ENCODE assay signal across 13 cellular contexts in the genomic region with DNA sequence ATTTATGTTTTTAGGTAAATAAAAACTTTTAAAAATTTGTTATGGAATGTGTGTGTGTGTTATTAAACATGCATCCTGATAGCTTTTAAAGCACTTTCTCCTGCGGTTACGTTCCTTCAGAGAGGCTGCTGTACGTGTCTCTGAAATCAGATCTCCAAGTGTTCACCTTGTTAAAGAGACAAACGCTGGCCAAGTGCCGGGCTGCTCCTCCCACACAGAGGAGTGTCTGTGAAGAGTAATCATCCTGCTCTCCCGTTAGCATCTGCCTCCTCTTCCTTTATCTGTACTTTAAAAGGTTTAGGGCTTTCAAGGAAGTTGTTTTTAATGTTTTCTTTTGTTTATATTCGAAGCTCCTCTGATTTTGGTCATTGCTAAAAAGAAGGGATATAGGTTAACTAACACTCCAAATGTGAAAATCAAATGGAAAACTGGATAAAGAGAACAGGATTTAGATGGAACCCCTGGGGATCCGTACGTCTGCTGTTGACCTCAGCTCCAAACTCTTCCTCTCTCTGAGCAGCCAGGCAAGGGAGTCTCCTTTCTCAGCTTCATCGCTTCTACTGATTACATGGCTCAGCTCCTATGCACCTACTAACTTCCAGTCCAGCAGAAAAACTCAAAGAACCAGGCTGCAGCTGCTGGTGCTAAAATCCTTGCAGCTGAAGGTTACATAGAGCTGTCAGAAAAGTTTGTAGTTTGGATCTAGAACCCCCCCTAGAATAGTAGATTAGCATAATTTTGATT. TPM values are rescaled to one million over a fixed set of nuclear protein-coding genes. Genes with fewer than 3 reads are reported as not detected.
DNase-seq lines count a peak whose midpoint lies in the region; ATAC-seq and TF ChIP-seq lines count a peak whose summit lies in the region.
"Had no signal": no experiment of that assay in that cellular context is flagged by ENCODE, and none has a peak within 500 bp of the region (broad histone marks: within the 10 kb centered on the region; RNA-seq: fewer than 3 reads in every experiment).

No MANE protein-coding gene starts in this region.

- no peaks in the 10 kb centered on the region for H3K27me3 Mint-ChIP-seq in activated CD4-positive, alpha-beta memory T cell treated with anti-CD3 and anti-CD28 coated beads for 36 hours
- H3K27me3 Mint-ChIP-seq in activated CD4-positive, alpha-beta memory T cell treated with anti-CD3 and anti-CD28 coated beads, Interleukin-2, amount 10 ng/mL, durations not matched to agents 7 days and 5 days: peaks cover 2% of the 10 kb centered on the region

- TF ChIP-seq CTCF in HEK293 (tag by site-specific recombination; IDR thresholded peaks at IDR 0.05): no peak
- no peak for TF ChIP-seq CTCF in lower lobe of right lung (IDR thresholded peaks at IDR 0.05)
- TF ChIP-seq CTCF in vagina (IDR thresholded peaks at IDR 0.05): no peak

- H3K36me3 ChIP-seq in HEK293 (ENCODE audit: control insufficient read depth in 2 of 2, insufficient read depth in 1 of 2, low read length in 2 of 2) (no peaks in the 10 kb centered on the region), lower lobe of right lung (no peaks in the 10 kb centered on the region), vagina (no peaks in the 10 kb centered on the region)

- peaks cover 41% of the 10 kb centered on the region for H3K4me1 Mint-ChIP-seq in activated CD4-positive, alpha-beta memory T cell treated with anti-CD3 and anti-CD28 coated beads for 36 hours (ENCODE audit: low read depth)
- peaks cover 40% of the 10 kb centered on the region for H3K4me1 Mint-ChIP-seq in activated CD4-positive, alpha-beta memory T cell treated with anti-CD3 and anti-CD28 coated beads, Interleukin-2, amount 10 ng/mL, durations not matched to agents 7 days and 5 days

- no peak for DNase-seq in activated CD4-positive, alpha-beta memory T cell treated with anti-CD3 and anti-CD28 coated beads for 36 hours
- no peak for DNase-seq in activated CD4-positive, alpha-beta memory T cell treated with anti-CD3 and anti-CD28 coated beads, Interleukin-2, amount 10 ng/mL, durations not matched to agents 7 days and 5 days
- DNase-seq in activated CD8-positive, alpha-beta memory T cell treated with anti-CD3 and anti-CD28 coated beads, Interleukin-2, amount 50 U/mL, for 48 hours: peak; percentile 54
- DNase-seq in lower lobe of right lung: no peak
- no peak for DNase-seq in vagina (ENCODE audit: extremely low spot score in 2 of 2)
- DNase-seq: erythroblast, left cardiac atrium had no signal

- TF ChIP-seq POLR2A in vagina (IDR thresholded peaks at IDR 0.05): no peak

- peak overlapping the region; percentile 30 for H3K4me3 Mint-ChIP-seq in activated CD4-positive, alpha-beta memory T cell treated with anti-CD3 and anti-CD28 coated beads for 36 hours
- no peak overlapping the region for H3K4me3 Mint-ChIP-seq in activated CD4-positive, alpha-beta memory T cell treated with anti-CD3 and anti-CD28 coated beads, Interleukin-2, amount 10 ng/mL, durations not matched to agents 7 days and 5 days
- H3K4me3 Mint-ChIP-seq: nephron had no signal

- POLR2A ChIA-PET in activated CD4-positive, alpha-beta memory T cell treated with anti-CD3 and anti-CD28 coated beads for 36 hours (lab: Charles Lee): interaction anchor here (0.8 to 5.6 kb wide), 16 partner anchors 8 to 91 kb away, joined by 3 to 38 read pairs (median 6); a partner anchor contains a TSS
- POLR2A ChIA-PET in activated CD4-positive, alpha-beta memory T cell treated with anti-CD3 and anti-CD28 coated beads, Interleukin-2, amount 10 ng/mL, durations not matched to agents 7 days and 5 days (lab: Charles Lee): interaction anchor here (1.0 to 15.6 kb wide), 13 partner anchors 8 to 189 kb away, joined by 3 to 328 read pairs (median 4); a partner anchor contains a TSS
- POLR2A ChIA-PET in HEK293 (lab: Yijun Ruan, JAX): no interaction called here

- H3K9me3 Mint-ChIP-seq in activated CD4-positive, alpha-beta memory T cell treated with anti-CD3 and anti-CD28 coated beads for 36 hours: peaks cover 18% of the 10 kb centered on the region
- peaks cover 18% of the 10 kb centered on the region for H3K9me3 Mint-ChIP-seq in activated CD4-positive, alpha-beta memory T cell treated with anti-CD3 and anti-CD28 coated beads, Interleukin-2, amount 10 ng/mL, durations not matched to agents 7 days and 5 days

- H3K27ac ChIP-seq in HEK293 (ENCODE audit: extremely low read depth, low read depth, low read length) (no peak overlapping the region), lower lobe of right lung (peak overlapping the region; percentile 66), vagina (no peak overlapping the region)

- intact Hi-C loops in activated CD4-positive, alpha-beta memory T cell treated with anti-CD3 and anti-CD28 coated beads for 36 hours (cut with micrococcal nuclease): no loop called here
- intact Hi-C loops in lower lobe of right lung (cut with DNase I): no loop called here
- intact Hi-C loops in vagina (cut with DNase I): no loop called here

- H3K27me3 ChIP-seq in lower lobe of right lung (ENCODE audit: low read depth) (no peaks in the 10 kb centered on the region), vagina (no peaks in the 10 kb centered on the region)

- H3K4me1 ChIP-seq in HEK293 (ENCODE audit: control insufficient read depth, insufficient read depth, low read length) (peaks cover 6% of the 10 kb centered on the region), lower lobe of right lung (peaks cover 15% of the 10 kb centered on the region), vagina (no peaks in the 10 kb centered on the region)

- CTCF ChIA-PET in activated CD4-positive, alpha-beta memory T cell treated with anti-CD3 and anti-CD28 coated beads for 36 hours (lab: Charles Lee): interaction anchor here (0.6 to 1.3 kb wide), 2 partner anchors 63 to 224 kb away, joined by 3 to 4 read pairs; no protein-coding TSS in a partner anchor
- CTCF ChIA-PET in activated CD4-positive, alpha-beta memory T cell treated with anti-CD3 and anti-CD28 coated beads, Interleukin-2, amount 10 ng/mL, durations not matched to agents 7 days and 5 days (lab: Charles Lee): interaction anchor here (0.9 to 1.9 kb wide), 2 partner anchors 12 to 106 kb away, joined by 3 to 10 read pairs; no protein-coding TSS in a partner anchor
- CTCF ChIA-PET in HEK293 (lab: Yijun Ruan, JAX): interaction anchor here (0.6 to 7.8 kb wide), 8 partner anchors 11 to 1015 kb away, joined by 3 to 106 read pairs (median 4); no protein-coding TSS in a partner anchor

- H3K9me3 ChIP-seq in HEK293 (ENCODE audit: control insufficient read depth, insufficient read depth, low read depth, low read length) (no peaks in the 10 kb centered on the region), lower lobe of right lung (peaks cover 17% of the 10 kb centered on the region), vagina (peaks cover 7% of the 10 kb centered on the region)

- H3K4me3 ChIP-seq in HEK293 (ENCODE audit: low read depth, low read length) (no peak overlapping the region), lower lobe of right lung (peak overlapping the region; percentile 18), vagina (no peak overlapping the region)

- H3K36me3 Mint-ChIP-seq in activated CD4-positive, alpha-beta memory T cell treated with anti-CD3 and anti-CD28 coated beads for 36 hours: peaks cover 75% of the 10 kb centered on the region
- peaks cover 94% of the 10 kb centered on the region for H3K36me3 Mint-ChIP-seq in activated CD4-positive, alpha-beta memory T cell treated with anti-CD3 and anti-CD28 coated beads, Interleukin-2, amount 10 ng/mL, durations not matched to agents 7 days and 5 days (ENCODE audit: low read depth)

- no peak for ATAC-seq in lower lobe of right lung
- no peak for ATAC-seq in GM19455 (IDR thresholded peaks at IDR 0.05; ENCODE audit: unreplicated experiment)
- no peak for ATAC-seq in HG03354 (IDR thresholded peaks at IDR 0.05; ENCODE audit: poor library complexity, severe bottlenecking, unreplicated experiment)
- ATAC-seq: HepG2 had no signal

- peak overlapping the region; percentile 59 for H3K27ac Mint-ChIP-seq in activated CD4-positive, alpha-beta memory T cell treated with anti-CD3 and anti-CD28 coated beads for 36 hours
- no peak overlapping the region for H3K27ac Mint-ChIP-seq in activated CD4-positive, alpha-beta memory T cell treated with anti-CD3 and anti-CD28 coated beads, Interleukin-2, amount 10 ng/mL, durations not matched to agents 7 days and 5 days
- H3K27ac Mint-ChIP-seq: nephron had no signal

TF ChIP-seq in HEK293, 187 proteins besides CTCF, POLR2A, EP300 and RAD21 (continues in another document):
- TF ChIP-seq ZIC2 (tag by site-specific recombination; IDR thresholded peaks at IDR 0.05) (no peak), ZBTB17 (tag by site-specific recombination; IDR thresholded peaks at IDR 0.05) (peak; percentile 55), ZNF623 (tag by site-specific recombination; IDR thresholded peaks at IDR 0.05) (no peak), ZNF366 (tag by site-specific recombination; conservative IDR thresholded peaks at IDR 0.05) (0 out of 2 replicates have a peak, but pooled peaks have one; percentile 14)
- TF ChIP-seq, protein P1, sequence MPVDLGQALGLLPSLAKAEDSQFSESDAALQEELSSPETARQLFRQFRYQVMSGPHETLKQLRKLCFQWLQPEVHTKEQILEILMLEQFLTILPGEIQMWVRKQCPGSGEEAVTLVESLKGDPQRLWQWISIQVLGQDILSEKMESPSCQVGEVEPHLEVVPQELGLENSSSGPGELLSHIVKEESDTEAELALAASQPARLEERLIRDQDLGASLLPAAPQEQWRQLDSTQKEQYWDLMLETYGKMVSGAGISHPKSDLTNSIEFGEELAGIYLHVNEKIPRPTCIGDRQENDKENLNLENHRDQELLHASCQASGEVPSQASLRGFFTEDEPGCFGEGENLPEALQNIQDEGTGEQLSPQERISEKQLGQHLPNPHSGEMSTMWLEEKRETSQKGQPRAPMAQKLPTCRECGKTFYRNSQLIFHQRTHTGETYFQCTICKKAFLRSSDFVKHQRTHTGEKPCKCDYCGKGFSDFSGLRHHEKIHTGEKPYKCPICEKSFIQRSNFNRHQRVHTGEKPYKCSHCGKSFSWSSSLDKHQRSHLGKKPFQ (tag by site-specific recombination; IDR thresholded peaks at IDR 0.05): no peak
- TF ChIP-seq, protein P2, sequence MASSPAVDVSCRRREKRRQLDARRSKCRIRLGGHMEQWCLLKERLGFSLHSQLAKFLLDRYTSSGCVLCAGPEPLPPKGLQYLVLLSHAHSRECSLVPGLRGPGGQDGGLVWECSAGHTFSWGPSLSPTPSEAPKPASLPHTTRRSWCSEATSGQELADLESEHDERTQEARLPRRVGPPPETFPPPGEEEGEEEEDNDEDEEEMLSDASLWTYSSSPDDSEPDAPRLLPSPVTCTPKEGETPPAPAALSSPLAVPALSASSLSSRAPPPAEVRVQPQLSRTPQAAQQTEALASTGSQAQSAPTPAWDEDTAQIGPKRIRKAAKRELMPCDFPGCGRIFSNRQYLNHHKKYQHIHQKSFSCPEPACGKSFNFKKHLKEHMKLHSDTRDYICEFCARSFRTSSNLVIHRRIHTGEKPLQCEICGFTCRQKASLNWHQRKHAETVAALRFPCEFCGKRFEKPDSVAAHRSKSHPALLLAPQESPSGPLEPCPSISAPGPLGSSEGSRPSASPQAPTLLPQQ (tag by site-specific recombination; IDR thresholded peaks at IDR 0.05): no peak

RNA-seq across cellular contexts. Expression of a gene that starts 20.0 kb away (rescaled TPM):
- 100 to 1,000 TPM; 689 to 705 TPM for total RNA-seq in activated CD4-positive, alpha-beta memory T cell treated with anti-CD3 and anti-CD28 coated beads for 36 hours
- total RNA-seq in activated CD4-positive, alpha-beta memory T cell treated with anti-CD3 and anti-CD28 coated beads, Interleukin-2, amount 10 ng/mL, durations not matched to agents 7 days and 5 days: 100 to 1,000 TPM; 171 to 178 TPM
- 6.0 TPM for total RNA-seq in lower lobe of right lung
- 2.9 TPM for total RNA-seq in vagina
- total RNA-seq: renal cortical epithelial cell had no signal

Comparison
In these comparisons a context has a peak if more than half of its experiments do, and no peak if none do; other contexts are left out.
1. RNA of a gene that starts 20.0 kb away (total RNA-seq): 689 to 705 TPM in activated CD4-positive, alpha-beta memory T cell treated with anti-CD3 and anti-CD28 coated beads for 36 hours and 171 to 178 TPM in activated CD4-positive, alpha-beta memory T cell treated with anti-CD3 and anti-CD28 coated beads, Interleukin-2, amount 10 ng/mL, durations not matched to agents 7 days and 5 days; 6.0 TPM in lower lobe of right lung (single experiment) and 2.9 TPM in vagina (single experiment); every median in the first group is over 10 times any median in the second.